8 cellular contexts compared by ENCODE assay signal in genomic region chr9:73133921-73134407, GRCh38. TPM values are rescaled to one million over a fixed set of nuclear protein-coding genes. Genes with fewer than 3 reads are reported as not detected.
A peak's percentile ranks its signal among the peaks of the same experiment; 100 is the strongest.
DNase-seq lines count a peak whose midpoint lies in the region; ATAC-seq and TF ChIP-seq lines count a peak whose summit lies in the region.

No MANE protein-coding gene starts in this region.

- H3K4me3 ChIP-seq in MG63 (no peak overlapping the region), gastroesophageal sphincter (no peak overlapping the region)

- H3K9me3 ChIP-seq in MG63 (no peaks in the 10 kb centered on the region), gastroesophageal sphincter (no peaks in the 10 kb centered on the region)

- ATAC-seq in GM18498 (IDR thresholded peaks at IDR 0.05; ENCODE audit: unreplicated experiment): peak; percentile 76
- ATAC-seq in GM21723 (IDR thresholded peaks at IDR 0.05; ENCODE audit: unreplicated experiment): peak; percentile 59
- peak; percentile 56 for ATAC-seq in gastroesophageal sphincter

- WGBS in gastroesophageal sphincter (ENCODE audit: low coverage in 1 of 2), 2 donors: 40 to 71% methylated on average over 1 to 2 of the region's 2 CpGs

- H3K4me1 ChIP-seq in gastroesophageal sphincter: peaks cover 0 to 12% (median 2%) of the 10 kb centered on the region in 3 donors

- no peak for TF ChIP-seq EP300 in gastroesophageal sphincter (IDR thresholded peaks at IDR 0.05)

- DNase-seq in MG63 (peak; percentile 5), cortex of kidney (lab: John Stamatoyannopoulos, UW) (no peak), globus pallidus (ENCODE audit: low spot score) (no peak)
- no peak for DNase-seq in central memory CD4-positive, alpha-beta T cell
- no peak for DNase-seq in stimulated activated CD4-positive, alpha-beta T cell treated with anti-CD3 and anti-CD28 coated beads, Interleukin-4, amount 100 ng/mL, for 1 hour

- H3K36me3 ChIP-seq in MG63 (no peaks in the 10 kb centered on the region), gastroesophageal sphincter (no peaks in the 10 kb centered on the region)

- H3K27ac ChIP-seq in gastroesophageal sphincter: peak overlapping the region in 2 of 4 donors; percentile 25

- no peak for TF ChIP-seq CTCF in gastroesophageal sphincter (IDR thresholded peaks at IDR 0.05)

- H3K27me3 ChIP-seq in MG63: no peaks in the 10 kb centered on the region
- no peaks in the 10 kb centered on the region for H3K27me3 ChIP-seq in gastroesophageal sphincter

- no peak for TF ChIP-seq POLR2A in gastroesophageal sphincter (IDR thresholded peaks at IDR 0.05)

RNA-seq across cellular contexts. Expression of gene ANXA1, which starts 17.7 kb away (rescaled TPM):
- 531 and 667 TPM in 2 replicates for total RNA-seq in MG63 (2014; rRNA removed; shearing (Covaris generic); ENCODE audit: low replicate concordance)
- 100 to 1,000 TPM; 228 to 763 (median 356) TPM for total RNA-seq in gastroesophageal sphincter
